In genomic region chr11:82089426-82089825, GRCh38 we compare ENCODE assay signal across 9 cellular contexts.
"Had no signal": no experiment of that assay in that cellular context is flagged by ENCODE, and none has a peak within 500 bp of the region (broad histone marks: within the 10 kb centered on the region; RNA-seq: fewer than 3 reads in every experiment).

No MANE protein-coding gene starts in this region.

- H3K27ac ChIP-seq: GM23248 had no signal

- H3K36me3 ChIP-seq: HAP-1 had no signal

- H3K9me3 ChIP-seq: HAP-1 had no signal

- H3K9ac ChIP-seq: GM23248 had no signal

- H3K4me3 ChIP-seq: GM23248, HAP-1, K562 had no signal

- ATAC-seq: HCT116, K562 had no signal

- DNase-seq: GM23248, GOT3, H7, HFFc6, IMR-90, KG1 had no signal

- H3K4me1 ChIP-seq: HAP-1 had no signal
